1 cellular context compared by ENCODE assay signal in genomic region chr3:23916886-23917815, GRCh38.
A peak's percentile ranks its signal among the peaks of the same experiment; 100 is the strongest.
TF ChIP-seq lines count a peak whose summit lies in the region.

TSS of gene NKIRAS1 (minus strand) at chr3:23916990. CDS start at chr3:23910904, 6,086 bp downstream.
TSS of gene RPL15 (plus strand) at chr3:23917132. CDS start at chr3:23917860, 728 bp downstream.

TF ChIP-seq in K562, 482 proteins besides CTCF, POLR2A, EP300 and RAD21 (continued from another document and continues in another):
- TF ChIP-seq, protein P1, sequence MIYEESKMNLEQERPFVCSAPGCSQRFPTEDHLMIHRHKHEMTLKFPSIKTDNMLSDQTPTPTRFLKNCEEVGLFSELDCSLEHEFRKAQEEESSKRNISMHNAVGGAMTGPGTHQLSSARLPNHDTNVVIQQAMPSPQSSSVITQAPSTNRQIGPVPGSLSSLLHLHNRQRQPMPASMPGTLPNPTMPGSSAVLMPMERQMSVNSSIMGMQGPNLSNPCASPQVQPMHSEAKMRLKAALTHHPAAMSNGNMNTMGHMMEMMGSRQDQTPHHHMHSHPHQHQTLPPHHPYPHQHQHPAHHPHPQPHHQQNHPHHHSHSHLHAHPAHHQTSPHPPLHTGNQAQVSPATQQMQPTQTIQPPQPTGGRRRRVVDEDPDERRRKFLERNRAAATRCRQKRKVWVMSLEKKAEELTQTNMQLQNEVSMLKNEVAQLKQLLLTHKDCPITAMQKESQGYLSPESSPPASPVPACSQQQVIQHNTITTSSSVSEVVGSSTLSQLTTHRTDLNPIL (CRISPR knock-in tag; IDR thresholded peaks at IDR 0.05), result 0 out of 2 replicates have a peak, but pooled peaks have one; percentile 7
- TF ChIP-seq CREB3L1 (IDR thresholded peaks at IDR 0.05; ENCODE audit: borderline replicate concordance, low read depth) (peak; percentile 90), SREBF2 (CRISPR knock-in tag; IDR thresholded peaks at IDR 0.05) (0 out of 2 replicates have a peak, but pooled peaks have one; percentile 16), PHF21A (IDR thresholded peaks at IDR 0.05; ENCODE audit: borderline replicate concordance, low read depth) (peak; percentile 1; the same call in 1 of the 2 replicates), ZNF507 (tag; conservative IDR thresholded peaks at IDR 0.05) (no peak), ZKSCAN1 (IDR thresholded peaks at IDR 0.05; ENCODE audit: low read depth, low read length) (peak; percentile 14; the same call in 1 of the 2 replicates), FOXA3 (CRISPR knock-in tag; conservative IDR thresholded peaks at IDR 0.05 in 1 of 2, IDR thresholded peaks at IDR 0.05 in 1 of 2) (peak in 1 of 2 experiments; percentile 13; a peak in 1 of 4 replicates), ZNF431 (CRISPR knock-in tag; IDR thresholded peaks at IDR 0.05) (peak; percentile 83), ZBTB40 (IDR thresholded peaks at IDR 0.05) (peak; percentile 94), ZBTB40 (CRISPR knock-in tag; IDR thresholded peaks at IDR 0.05) (no peak), RFX5 (IDR thresholded peaks at IDR 0.05; ENCODE audit: low read depth, low read length) (0 out of 2 replicates have a peak, but pooled peaks have one; percentile 35), ZNF445 (CRISPR knock-in tag; IDR thresholded peaks at IDR 0.05; ENCODE audit: low read depth) (peak; percentile 63; the same call in 1 of the 2 replicates), KLF6 (CRISPR knock-in tag; IDR thresholded peaks at IDR 0.05; ENCODE audit: borderline replicate concordance) (peak; percentile 53; the same call in 1 of the 2 replicates), KDM4B (IDR thresholded peaks at IDR 0.05; ENCODE audit: borderline replicate concordance in 2 of 2, low read depth in 1 of 2) (peak in 1 of 2 experiments; percentile 96; a peak in 1 of 4 replicates), POLR2H (tag; IDR thresholded peaks at IDR 0.05; ENCODE audit: low read depth) (peak; percentile 98), GTF2E2 (tag; IDR thresholded peaks at IDR 0.05) (peak; percentile 99), ZNF511 (CRISPR knock-in tag; IDR thresholded peaks at IDR 0.05) (peak; percentile 38), ZNF644 (tag; IDR thresholded peaks at IDR 0.05; ENCODE audit: low read depth) (0 out of 2 replicates have a peak, but pooled peaks have one; percentile 53), SIX5 (IDR thresholded peaks at IDR 0.05; ENCODE audit: borderline replicate concordance in 1 of 2, insufficient read depth in 1 of 2, low read depth in 1 of 2, low read length in 2 of 2) (peak; percentile 88 to 89), CTBP1 (IDR thresholded peaks at IDR 0.05; ENCODE audit: borderline replicate concordance) (peak; percentile 92), ZNF280B (CRISPR knock-in tag; IDR thresholded peaks at IDR 0.05) (no peak), BRF1 (IDR thresholded peaks at IDR 0.05; ENCODE audit: borderline replicate concordance, extremely low read depth, insufficient read length) (no peak)
- TF ChIP-seq, protein P2, sequence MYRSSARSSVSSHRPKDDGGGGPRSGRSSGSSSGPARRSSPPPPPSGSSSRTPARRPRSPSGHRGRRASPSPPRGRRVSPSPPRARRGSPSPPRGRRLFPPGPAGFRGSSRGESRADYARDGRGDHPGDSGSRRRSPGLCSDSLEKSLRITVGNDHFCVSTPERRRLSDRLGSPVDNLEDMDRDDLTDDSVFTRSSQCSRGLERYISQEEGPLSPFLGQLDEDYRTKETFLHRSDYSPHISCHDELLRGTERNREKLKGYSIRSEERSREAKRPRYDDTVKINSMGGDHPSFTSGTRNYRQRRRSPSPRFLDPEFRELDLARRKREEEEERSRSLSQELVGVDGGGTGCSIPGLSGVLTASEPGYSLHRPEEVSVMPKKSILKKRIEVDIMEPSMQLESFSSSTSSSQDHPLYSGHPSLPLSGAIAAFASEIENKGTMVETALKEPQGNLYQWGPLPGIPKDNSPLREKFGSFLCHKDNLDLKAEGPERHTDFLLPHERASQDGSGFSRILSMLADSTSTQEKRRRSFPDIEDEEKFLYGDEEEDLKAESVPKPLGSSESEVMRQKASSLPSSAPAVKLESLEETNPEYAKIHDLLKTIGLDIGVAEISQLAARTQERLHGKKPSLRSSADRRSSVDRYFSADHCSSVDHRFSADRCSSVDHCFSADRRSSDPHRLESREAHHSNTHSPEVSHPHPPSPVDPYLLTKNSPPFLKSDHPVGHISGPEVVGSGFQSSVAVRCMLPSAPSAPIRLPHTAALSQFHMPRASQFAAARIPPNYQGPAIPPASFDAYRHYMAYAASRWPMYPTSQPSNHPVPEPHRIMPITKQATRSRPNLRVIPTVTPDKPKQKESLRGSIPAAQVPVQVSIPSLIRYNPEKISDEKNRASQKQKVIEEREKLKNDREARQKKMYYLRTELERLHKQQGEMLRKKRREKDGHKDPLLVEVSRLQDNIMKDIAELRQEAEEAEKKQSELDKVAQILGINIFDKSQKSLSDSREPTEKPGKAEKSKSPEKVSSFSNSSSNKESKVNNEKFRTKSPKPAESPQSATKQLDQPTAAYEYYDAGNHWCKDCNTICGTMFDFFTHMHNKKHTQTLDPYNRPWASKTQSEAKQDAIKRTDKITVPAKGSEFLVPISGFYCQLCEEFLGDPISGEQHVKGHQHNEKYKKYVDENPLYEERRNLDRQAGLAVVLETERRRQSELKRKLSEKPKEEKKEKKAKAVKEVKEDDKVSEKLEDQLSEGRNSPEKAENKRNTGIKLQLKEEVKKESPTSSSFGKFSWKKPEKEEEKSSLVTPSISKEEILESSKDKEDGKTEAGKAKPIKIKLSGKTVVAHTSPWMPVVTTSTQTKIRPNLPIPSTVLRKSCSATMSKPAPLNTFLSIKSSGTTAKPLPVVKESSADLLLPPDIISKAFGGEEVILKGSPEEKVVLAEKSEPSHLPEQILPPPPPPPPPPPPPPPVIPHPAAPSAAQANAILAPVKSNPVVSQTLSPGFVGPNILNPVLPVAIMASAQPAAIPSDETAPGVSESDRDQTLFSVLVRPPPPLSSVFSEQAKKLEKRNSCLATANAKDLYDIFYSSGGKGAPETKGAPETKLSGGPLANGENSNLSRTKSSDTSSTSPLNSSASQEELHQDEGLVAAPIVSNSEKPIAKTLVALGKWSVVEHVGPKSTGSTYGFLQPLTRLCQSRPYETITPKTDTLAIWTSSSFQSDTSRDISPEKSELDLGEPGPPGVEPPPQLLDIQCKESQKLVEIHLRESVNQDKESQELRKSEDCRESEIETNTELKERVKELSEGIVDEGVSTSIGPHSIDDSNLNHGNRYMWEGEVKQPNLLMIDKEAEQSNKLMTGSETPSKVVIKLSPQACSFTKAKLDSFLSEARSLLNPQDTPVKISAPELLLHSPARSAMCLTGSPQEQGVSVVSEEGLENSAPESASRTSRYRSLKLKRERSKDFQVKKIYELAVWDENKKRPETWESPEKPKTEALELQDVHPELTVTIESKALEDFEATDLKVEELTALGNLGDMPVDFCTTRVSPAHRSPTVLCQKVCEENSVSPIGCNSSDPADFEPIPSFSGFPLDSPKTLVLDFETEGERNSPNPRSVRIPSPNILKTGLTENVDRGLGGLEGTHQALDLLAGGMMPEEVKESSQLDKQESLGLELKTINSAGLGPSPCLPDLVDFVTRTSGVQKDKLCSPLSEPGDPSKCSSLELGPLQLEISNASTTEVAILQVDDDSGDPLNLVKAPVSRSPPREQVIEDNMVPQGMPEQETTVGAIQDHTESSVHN (IDR thresholded peaks at IDR 0.05; ENCODE audit: borderline replicate concordance in 1 of 2, low read depth in 1 of 2), result peak in 1 of 2 experiments; percentile 90; a peak in 2 of 4 replicates
- TF ChIP-seq, protein P3, sequence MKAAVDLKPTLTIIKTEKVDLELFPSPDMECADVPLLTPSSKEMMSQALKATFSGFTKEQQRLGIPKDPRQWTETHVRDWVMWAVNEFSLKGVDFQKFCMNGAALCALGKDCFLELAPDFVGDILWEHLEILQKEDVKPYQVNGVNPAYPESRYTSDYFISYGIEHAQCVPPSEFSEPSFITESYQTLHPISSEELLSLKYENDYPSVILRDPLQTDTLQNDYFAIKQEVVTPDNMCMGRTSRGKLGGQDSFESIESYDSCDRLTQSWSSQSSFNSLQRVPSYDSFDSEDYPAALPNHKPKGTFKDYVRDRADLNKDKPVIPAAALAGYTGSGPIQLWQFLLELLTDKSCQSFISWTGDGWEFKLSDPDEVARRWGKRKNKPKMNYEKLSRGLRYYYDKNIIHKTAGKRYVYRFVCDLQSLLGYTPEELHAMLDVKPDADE (conservative IDR thresholded peaks at IDR 0.05; ENCODE audit: control insufficient read depth, low read depth, low read length), result peak; percentile 95; the same call in 1 of the 2 replicates
- TF ChIP-seq, protein P4, sequence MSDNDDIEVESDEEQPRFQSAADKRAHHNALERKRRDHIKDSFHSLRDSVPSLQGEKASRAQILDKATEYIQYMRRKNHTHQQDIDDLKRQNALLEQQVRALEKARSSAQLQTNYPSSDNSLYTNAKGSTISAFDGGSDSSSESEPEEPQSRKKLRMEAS (CRISPR knock-in tag; IDR thresholded peaks at IDR 0.05), result peak; percentile 76
